9 cellular contexts compared by ENCODE assay signal in the genomic region with DNA sequence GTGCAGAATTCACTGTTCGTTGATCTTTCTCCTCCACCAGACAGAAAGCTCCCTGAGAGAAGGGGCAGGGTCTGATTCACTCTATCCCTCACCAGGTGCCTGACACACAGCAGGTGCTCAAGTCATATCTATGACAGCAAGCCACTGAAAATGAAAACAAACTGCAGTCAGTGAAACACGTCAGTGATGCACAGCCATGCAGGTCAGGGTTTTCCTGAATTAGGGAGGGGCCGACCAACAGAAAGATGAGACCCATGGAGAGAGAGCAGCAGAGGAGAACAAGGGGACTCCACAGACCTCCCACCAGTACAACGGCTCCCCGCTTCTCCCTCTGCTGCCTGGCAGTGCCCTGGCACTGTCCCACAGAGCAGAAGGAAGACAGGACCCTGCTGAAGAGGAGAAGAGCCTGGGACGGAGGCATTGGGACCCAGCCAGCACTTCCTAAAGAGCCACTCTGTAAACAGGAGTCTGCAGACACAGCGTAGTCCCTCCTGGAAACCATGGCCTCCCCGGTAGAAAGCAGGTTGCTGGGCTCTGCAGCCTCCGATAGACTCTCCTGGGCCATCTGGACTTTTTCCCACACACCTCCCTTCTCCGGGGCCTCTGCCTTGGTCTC. TPM values are rescaled to one million over a fixed set of nuclear protein-coding genes. Genes with fewer than 3 reads are reported as not detected.
DNase-seq lines count a peak whose midpoint lies in the region; ATAC-seq and TF ChIP-seq lines count a peak whose summit lies in the region.
"Had no signal": no experiment of that assay in that cellular context is flagged by ENCODE, and none has a peak within 500 bp of the region (broad histone marks: within the 10 kb centered on the region; RNA-seq: fewer than 3 reads in every experiment).

No MANE protein-coding gene starts in this region.

- H3K36me3 Mint-ChIP-seq in CD8-positive, alpha-beta T cell, result peaks cover 49% of the 10 kb centered on the region
- peaks cover 52% of the 10 kb centered on the region for H3K36me3 Mint-ChIP-seq in activated T-helper 1 cell treated with anti-CD3 and anti-CD28 coated beads, Interleukin-12 subunit alpha, Interleukin-12 subunit beta, Interleukin-2, Interleukin-4 antibody, amounts not matched to agents 30 ng/mL and 10 ng/mL and 1 ng/mL, durations not matched to agents 14 hours and 24 hours and 36 hours (ENCODE audit: low read depth)

- no peak overlapping the region for H3K9ac ChIP-seq in muscle layer of colon (ENCODE audit: low read length)

- no peaks in the 10 kb centered on the region for H3K27me3 ChIP-seq in CD8-positive, alpha-beta T cell (ENCODE audit: insufficient read depth, low read length)
- H3K27me3 ChIP-seq in muscle layer of colon (ENCODE audit: control insufficient read depth in 1 of 2, insufficient read depth in 2 of 2, low read length in 2 of 2), result no peaks in the 10 kb centered on the region

- no peak for DNase-seq in CD8-positive, alpha-beta T cell
- no peak for DNase-seq in activated T-helper 1 cell treated with anti-CD3 and anti-CD28 coated beads, Interleukin-12 subunit alpha, Interleukin-12 subunit beta, Interleukin-2, Interleukin-4 antibody, amounts not matched to agents 30 ng/mL and 10 ng/mL and 1 ng/mL, durations not matched to agents 14 hours and 24 hours and 36 hours (ENCODE audit: low spot score)
- DNase-seq in SK-N-DZ (ENCODE audit: low spot score) (no peak), retina (no peak)
- DNase-seq in NK-92 treated with Interleukin-12 subunit alpha and Interleukin-12 subunit beta, amount 100 ng/mL, for 24 hours (lab: John Stamatoyannopoulos, UW), result no peak
- DNase-seq: stimulated activated CD4-positive, alpha-beta T cell treated with anti-CD3 and anti-CD28 coated beads, Interleukin-2, amount 100 ng/mL, for 24 hours had no signal

- peaks cover 66% of the 10 kb centered on the region for H3K4me1 ChIP-seq in CD8-positive, alpha-beta T cell (ENCODE audit: insufficient read depth, low read length)
- peaks cover 21% of the 10 kb centered on the region for H3K4me1 ChIP-seq in muscle layer of colon (ENCODE audit: insufficient read depth, low read length)

- H3K4me3 ChIP-seq in CD8-positive, alpha-beta T cell (ENCODE audit: low read depth, low read length), result no peak overlapping the region
- no peak overlapping the region for H3K4me3 ChIP-seq in muscle layer of colon (ENCODE audit: low read depth in 1 of 2, low read length in 2 of 2)

- TF ChIP-seq CTCF in CD8-positive, alpha-beta T cell (IDR thresholded peaks at IDR 0.05), result no peak

- POLR2A ChIA-PET in CD8-positive, alpha-beta T cell (lab: Charles Lee), result interaction anchor here (1.1 to 1.4 kb wide), 2 partner anchors 15 to 52 kb away, joined by 3 read pairs; no protein-coding TSS in a partner anchor

- H3K27me3 Mint-ChIP-seq in CD8-positive, alpha-beta T cell (ENCODE audit: low read depth), result no peaks in the 10 kb centered on the region
- H3K27me3 Mint-ChIP-seq in activated T-helper 1 cell treated with anti-CD3 and anti-CD28 coated beads, Interleukin-12 subunit alpha, Interleukin-12 subunit beta, Interleukin-2, Interleukin-4 antibody, amounts not matched to agents 30 ng/mL and 10 ng/mL and 1 ng/mL, durations not matched to agents 14 hours and 24 hours and 36 hours (ENCODE audit: insufficient read depth), result no peaks in the 10 kb centered on the region

- CTCF ChIA-PET in CD8-positive, alpha-beta T cell (lab: Charles Lee), result interaction anchor here (0.8 to 2.0 kb wide), 6 partner anchors 20 to 52 kb away, joined by 3 to 12 read pairs (median 3); no protein-coding TSS in a partner anchor

- no peak overlapping the region for H3K27ac ChIP-seq in CD8-positive, alpha-beta T cell (ENCODE audit: low read depth, low read length)
- peak overlapping the region; percentile 17 for H3K27ac ChIP-seq in muscle layer of colon (ENCODE audit: low read depth, low read length)

- intact Hi-C loops in CD8-positive, alpha-beta T cell (cut with DNase I, micrococcal nuclease), result no loop called here
- intact Hi-C loops in activated T-helper 1 cell treated with anti-CD3 and anti-CD28 coated beads, Interleukin-12 subunit alpha, Interleukin-12 subunit beta, Interleukin-2, Interleukin-4 antibody, amounts not matched to agents 30 ng/mL and 10 ng/mL and 1 ng/mL, durations not matched to agents 14 hours and 24 hours and 36 hours (cut with micrococcal nuclease), result loop anchor here (10.0 kb wide), 1 partner anchor 459 kb away; no protein-coding TSS in a partner anchor

- peak overlapping the region; percentile 87 for H3K27ac Mint-ChIP-seq in CD8-positive, alpha-beta T cell
- H3K27ac Mint-ChIP-seq in activated T-helper 1 cell treated with anti-CD3 and anti-CD28 coated beads, Interleukin-12 subunit alpha, Interleukin-12 subunit beta, Interleukin-2, Interleukin-4 antibody, amounts not matched to agents 30 ng/mL and 10 ng/mL and 1 ng/mL, durations not matched to agents 14 hours and 24 hours and 36 hours, result peak overlapping the region; percentile 98

- ATAC-seq in CD8-positive, alpha-beta T cell, result peak; percentile 10
- ATAC-seq in HG02678 (IDR thresholded peaks at IDR 0.05; ENCODE audit: unreplicated experiment) (peak; percentile 28), HG02938 (IDR thresholded peaks at IDR 0.05; ENCODE audit: unreplicated experiment) (no peak)

- H3K4me3 Mint-ChIP-seq in CD8-positive, alpha-beta T cell, result peak overlapping the region; percentile 42
- peak overlapping the region; percentile 61 for H3K4me3 Mint-ChIP-seq in activated T-helper 1 cell treated with anti-CD3 and anti-CD28 coated beads, Interleukin-12 subunit alpha, Interleukin-12 subunit beta, Interleukin-2, Interleukin-4 antibody, amounts not matched to agents 30 ng/mL and 10 ng/mL and 1 ng/mL, durations not matched to agents 14 hours and 24 hours and 36 hours

- H3K9me3 ChIP-seq in CD8-positive, alpha-beta T cell (ENCODE audit: low read length), result no peaks in the 10 kb centered on the region
- no peaks in the 10 kb centered on the region for H3K9me3 ChIP-seq in muscle layer of colon (ENCODE audit: low read length)

- H3K36me3 ChIP-seq in CD8-positive, alpha-beta T cell (ENCODE audit: insufficient read depth, low read length), result peaks cover 4% of the 10 kb centered on the region
- peaks cover 17% of the 10 kb centered on the region for H3K36me3 ChIP-seq in muscle layer of colon (ENCODE audit: insufficient read depth, low read length)

- no peaks in the 10 kb centered on the region for H3K9me3 Mint-ChIP-seq in CD8-positive, alpha-beta T cell
- H3K9me3 Mint-ChIP-seq in activated T-helper 1 cell treated with anti-CD3 and anti-CD28 coated beads, Interleukin-12 subunit alpha, Interleukin-12 subunit beta, Interleukin-2, Interleukin-4 antibody, amounts not matched to agents 30 ng/mL and 10 ng/mL and 1 ng/mL, durations not matched to agents 14 hours and 24 hours and 36 hours, result no peaks in the 10 kb centered on the region

- peaks cover 82% of the 10 kb centered on the region for H3K4me1 Mint-ChIP-seq in CD8-positive, alpha-beta T cell (ENCODE audit: low read depth)
- H3K4me1 Mint-ChIP-seq in activated T-helper 1 cell treated with anti-CD3 and anti-CD28 coated beads, Interleukin-12 subunit alpha, Interleukin-12 subunit beta, Interleukin-2, Interleukin-4 antibody, amounts not matched to agents 30 ng/mL and 10 ng/mL and 1 ng/mL, durations not matched to agents 14 hours and 24 hours and 36 hours (ENCODE audit: low read depth), result peaks cover 85% of the 10 kb centered on the region

RNA-seq across cellular contexts. Expression of gene FAM53B, which starts 50.3 kb away (rescaled TPM):
- 10 to 100 TPM; 51.9 to 57.1 TPM for total RNA-seq in CD8-positive, alpha-beta T cell
- total RNA-seq in activated T-helper 1 cell treated with anti-CD3 and anti-CD28 coated beads, Interleukin-12 subunit alpha, Interleukin-12 subunit beta, Interleukin-2, Interleukin-4 antibody, amounts not matched to agents 30 ng/mL and 10 ng/mL and 1 ng/mL, durations not matched to agents 14 hours and 24 hours and 36 hours, result 31.8 and 32.7 TPM in 2 replicates
- 17.1 and 21.9 TPM in 2 replicates for polyA plus RNA-seq in SK-N-DZ (2014; cell fraction: cytosol; rRNA removed)
- polyA plus RNA-seq in SK-N-DZ (2014; cell fraction: nucleus; rRNA removed), result 15.9 and 19.3 TPM in 2 replicates
